Comparison of ENCODE assay signal across 1 cellular context in the genomic region with DNA sequence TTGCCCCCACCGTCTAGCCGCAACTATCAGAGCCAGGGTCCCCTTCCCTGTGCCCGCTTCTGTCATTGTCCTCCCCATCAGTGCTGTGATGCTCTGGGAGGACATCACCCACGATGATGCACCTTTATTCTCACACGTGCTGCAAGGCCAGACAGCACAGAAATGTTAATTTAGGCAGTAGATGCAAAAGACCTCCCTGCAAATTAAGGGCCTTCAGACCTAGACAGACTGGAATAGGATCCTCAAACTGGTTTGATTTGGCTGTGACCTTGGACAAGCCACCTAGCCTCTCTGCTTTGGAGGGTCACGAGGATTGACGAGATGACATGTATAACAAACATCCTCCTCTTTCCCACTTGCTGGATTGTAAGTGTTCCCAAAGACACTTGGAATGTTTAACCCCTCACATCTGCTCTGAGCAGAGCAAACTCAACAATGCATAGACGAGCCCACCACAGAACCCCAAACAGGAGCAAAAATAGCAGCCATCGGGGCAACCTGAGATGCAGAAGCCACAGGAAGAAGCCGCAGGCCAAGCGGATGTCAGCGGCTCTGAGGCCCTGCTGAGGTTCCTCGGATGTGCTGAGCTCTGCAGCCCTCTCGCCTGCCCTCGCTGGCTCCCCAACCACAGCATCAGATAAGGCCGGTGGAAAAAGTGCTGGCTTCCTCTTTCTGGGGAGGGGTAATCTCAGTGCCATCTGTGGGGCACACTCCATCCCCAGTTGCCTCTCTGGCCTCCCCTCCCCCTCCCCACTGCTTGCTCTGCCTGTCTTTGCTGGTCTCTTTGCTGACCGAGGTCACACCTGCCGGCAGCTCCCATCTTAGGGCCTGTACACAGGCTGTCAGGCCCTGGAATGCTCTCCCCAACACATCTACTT.
A peak's percentile ranks its signal among the peaks of the same experiment; 100 is the strongest.
TF ChIP-seq lines count a peak whose summit lies in the region.

No MANE protein-coding gene starts in this region.

TF ChIP-seq in K562, 482 proteins besides CTCF, POLR2A, EP300 and RAD21 (continued from another document and continues in another):
- no peak for TF ChIP-seq GABPB2 (CRISPR knock-in tag; conservative IDR thresholded peaks at IDR 0.05)
- TF ChIP-seq CBFA2T3 (IDR thresholded peaks at IDR 0.05) = peak; percentile 27; the same call in 1 of the 2 replicates
- 0 out of 2 replicates have a peak, but pooled peaks have one; percentile 32 for TF ChIP-seq DPF2 (IDR thresholded peaks at IDR 0.05)
- no peak for TF ChIP-seq SREBF1 (IDR thresholded peaks at IDR 0.05; ENCODE audit: borderline replicate concordance, low read depth, low read length)
- TF ChIP-seq STAT5B (CRISPR knock-in tag; IDR thresholded peaks at IDR 0.05) = no peak
- TF ChIP-seq, protein P1, sequence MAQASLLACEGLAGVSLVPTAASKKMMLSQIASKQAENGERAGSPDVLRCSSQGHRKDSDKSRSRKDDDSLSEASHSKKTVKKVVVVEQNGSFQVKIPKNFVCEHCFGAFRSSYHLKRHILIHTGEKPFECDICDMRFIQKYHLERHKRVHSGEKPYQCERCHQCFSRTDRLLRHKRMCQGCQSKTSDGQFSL (CRISPR knock-in tag; IDR thresholded peaks at IDR 0.05) = peak; percentile 73; the same call in 1 of the 2 replicates
- TF ChIP-seq, protein P1 (tag; IDR thresholded peaks at IDR 0.05) = no peak
- TF ChIP-seq PCBP2 (IDR thresholded peaks at IDR 0.05; ENCODE audit: low read depth, low read length, poor library complexity, severe bottlenecking) = no peak
- TF ChIP-seq, protein P2, sequence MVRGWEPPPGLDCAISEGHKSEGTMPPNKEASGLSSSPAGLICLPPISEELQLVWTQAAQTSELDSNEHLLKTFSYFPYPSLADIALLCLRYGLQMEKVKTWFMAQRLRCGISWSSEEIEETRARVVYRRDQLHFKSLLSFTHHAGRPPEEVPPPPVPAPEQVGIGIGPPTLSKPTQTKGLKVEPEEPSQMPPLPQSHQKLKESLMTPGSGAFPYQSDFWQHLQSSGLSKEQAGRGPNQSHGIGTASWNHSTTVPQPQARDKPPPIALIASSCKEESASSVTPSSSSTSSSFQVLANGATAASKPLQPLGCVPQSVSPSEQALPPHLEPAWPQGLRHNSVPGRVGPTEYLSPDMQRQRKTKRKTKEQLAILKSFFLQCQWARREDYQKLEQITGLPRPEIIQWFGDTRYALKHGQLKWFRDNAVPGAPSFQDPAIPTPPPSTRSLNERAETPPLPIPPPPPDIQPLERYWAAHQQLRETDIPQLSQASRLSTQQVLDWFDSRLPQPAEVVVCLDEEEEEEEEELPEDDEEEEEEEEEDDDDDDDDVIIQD (CRISPR knock-in tag; IDR thresholded peaks at IDR 0.05) = no peak
- TF ChIP-seq, protein P3, sequence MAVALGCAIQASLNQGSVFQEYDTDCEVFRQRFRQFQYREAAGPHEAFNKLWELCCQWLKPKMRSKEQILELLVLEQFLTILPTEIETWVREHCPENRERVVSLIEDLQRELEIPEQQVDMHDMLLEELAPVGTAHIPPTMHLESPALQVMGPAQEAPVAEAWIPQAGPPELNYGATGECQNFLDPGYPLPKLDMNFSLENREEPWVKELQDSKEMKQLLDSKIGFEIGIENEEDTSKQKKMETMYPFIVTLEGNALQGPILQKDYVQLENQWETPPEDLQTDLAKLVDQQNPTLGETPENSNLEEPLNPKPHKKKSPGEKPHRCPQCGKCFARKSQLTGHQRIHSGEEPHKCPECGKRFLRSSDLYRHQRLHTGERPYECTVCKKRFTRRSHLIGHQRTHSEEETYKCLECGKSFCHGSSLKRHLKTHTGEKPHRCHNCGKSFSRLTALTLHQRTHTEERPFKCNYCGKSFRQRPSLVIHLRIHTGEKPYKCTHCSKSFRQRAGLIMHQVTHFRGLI (CRISPR knock-in tag; IDR thresholded peaks at IDR 0.05) = 0 out of 2 replicates have a peak, but pooled peaks have one; percentile 26
- TF ChIP-seq, protein P4, sequence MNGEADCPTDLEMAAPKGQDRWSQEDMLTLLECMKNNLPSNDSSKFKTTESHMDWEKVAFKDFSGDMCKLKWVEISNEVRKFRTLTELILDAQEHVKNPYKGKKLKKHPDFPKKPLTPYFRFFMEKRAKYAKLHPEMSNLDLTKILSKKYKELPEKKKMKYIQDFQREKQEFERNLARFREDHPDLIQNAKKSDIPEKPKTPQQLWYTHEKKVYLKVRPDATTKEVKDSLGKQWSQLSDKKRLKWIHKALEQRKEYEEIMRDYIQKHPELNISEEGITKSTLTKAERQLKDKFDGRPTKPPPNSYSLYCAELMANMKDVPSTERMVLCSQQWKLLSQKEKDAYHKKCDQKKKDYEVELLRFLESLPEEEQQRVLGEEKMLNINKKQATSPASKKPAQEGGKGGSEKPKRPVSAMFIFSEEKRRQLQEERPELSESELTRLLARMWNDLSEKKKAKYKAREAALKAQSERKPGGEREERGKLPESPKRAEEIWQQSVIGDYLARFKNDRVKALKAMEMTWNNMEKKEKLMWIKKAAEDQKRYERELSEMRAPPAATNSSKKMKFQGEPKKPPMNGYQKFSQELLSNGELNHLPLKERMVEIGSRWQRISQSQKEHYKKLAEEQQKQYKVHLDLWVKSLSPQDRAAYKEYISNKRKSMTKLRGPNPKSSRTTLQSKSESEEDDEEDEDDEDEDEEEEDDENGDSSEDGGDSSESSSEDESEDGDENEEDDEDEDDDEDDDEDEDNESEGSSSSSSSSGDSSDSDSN (IDR thresholded peaks at IDR 0.05; ENCODE audit: borderline replicate concordance in 1 of 2, low read depth in 2 of 2, low read length in 2 of 2) = 0 out of 4 replicates have a peak, but pooled peaks of 1 of the 2 experiments have one; percentile 35
- TF ChIP-seq, protein P5, sequence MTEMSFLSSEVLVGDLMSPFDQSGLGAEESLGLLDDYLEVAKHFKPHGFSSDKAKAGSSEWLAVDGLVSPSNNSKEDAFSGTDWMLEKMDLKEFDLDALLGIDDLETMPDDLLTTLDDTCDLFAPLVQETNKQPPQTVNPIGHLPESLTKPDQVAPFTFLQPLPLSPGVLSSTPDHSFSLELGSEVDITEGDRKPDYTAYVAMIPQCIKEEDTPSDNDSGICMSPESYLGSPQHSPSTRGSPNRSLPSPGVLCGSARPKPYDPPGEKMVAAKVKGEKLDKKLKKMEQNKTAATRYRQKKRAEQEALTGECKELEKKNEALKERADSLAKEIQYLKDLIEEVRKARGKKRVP (CRISPR knock-in tag; IDR thresholded peaks at IDR 0.05) = 0 out of 2 replicates have a peak, but pooled peaks have one; percentile 33
- TF ChIP-seq TAF1 (IDR thresholded peaks at IDR 0.05; ENCODE audit: control insufficient read depth, extremely low read depth, insufficient read depth, low read length, severe bottlenecking) = no peak
- no peak for TF ChIP-seq DIDO1 (tag; IDR thresholded peaks at IDR 0.05; ENCODE audit: low read depth)
- peak; percentile 64; the same call in 1 of the 2 replicates for TF ChIP-seq MYNN (IDR thresholded peaks at IDR 0.05)
- no peak for TF ChIP-seq MYNN (CRISPR knock-in tag; IDR thresholded peaks at IDR 0.05)
- TF ChIP-seq, protein P6, sequence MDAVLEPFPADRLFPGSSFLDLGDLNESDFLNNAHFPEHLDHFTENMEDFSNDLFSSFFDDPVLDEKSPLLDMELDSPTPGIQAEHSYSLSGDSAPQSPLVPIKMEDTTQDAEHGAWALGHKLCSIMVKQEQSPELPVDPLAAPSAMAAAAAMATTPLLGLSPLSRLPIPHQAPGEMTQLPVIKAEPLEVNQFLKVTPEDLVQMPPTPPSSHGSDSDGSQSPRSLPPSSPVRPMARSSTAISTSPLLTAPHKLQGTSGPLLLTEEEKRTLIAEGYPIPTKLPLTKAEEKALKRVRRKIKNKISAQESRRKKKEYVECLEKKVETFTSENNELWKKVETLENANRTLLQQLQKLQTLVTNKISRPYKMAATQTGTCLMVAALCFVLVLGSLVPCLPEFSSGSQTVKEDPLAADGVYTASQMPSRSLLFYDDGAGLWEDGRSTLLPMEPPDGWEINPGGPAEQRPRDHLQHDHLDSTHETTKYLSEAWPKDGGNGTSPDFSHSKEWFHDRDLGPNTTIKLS (IDR thresholded peaks at IDR 0.05; ENCODE audit: borderline replicate concordance, low read depth) = no peak
- TF ChIP-seq SMAD3 (CRISPR knock-in tag; conservative IDR thresholded peaks at IDR 0.05) = 0 out of 2 replicates have a peak, but pooled peaks have one; percentile 5
- no peak for TF ChIP-seq TAF7 (tag; IDR thresholded peaks at IDR 0.05)
- TF ChIP-seq ILF3 (IDR thresholded peaks at IDR 0.05; ENCODE audit: borderline replicate concordance) = no peak
- TF ChIP-seq, protein P7, sequence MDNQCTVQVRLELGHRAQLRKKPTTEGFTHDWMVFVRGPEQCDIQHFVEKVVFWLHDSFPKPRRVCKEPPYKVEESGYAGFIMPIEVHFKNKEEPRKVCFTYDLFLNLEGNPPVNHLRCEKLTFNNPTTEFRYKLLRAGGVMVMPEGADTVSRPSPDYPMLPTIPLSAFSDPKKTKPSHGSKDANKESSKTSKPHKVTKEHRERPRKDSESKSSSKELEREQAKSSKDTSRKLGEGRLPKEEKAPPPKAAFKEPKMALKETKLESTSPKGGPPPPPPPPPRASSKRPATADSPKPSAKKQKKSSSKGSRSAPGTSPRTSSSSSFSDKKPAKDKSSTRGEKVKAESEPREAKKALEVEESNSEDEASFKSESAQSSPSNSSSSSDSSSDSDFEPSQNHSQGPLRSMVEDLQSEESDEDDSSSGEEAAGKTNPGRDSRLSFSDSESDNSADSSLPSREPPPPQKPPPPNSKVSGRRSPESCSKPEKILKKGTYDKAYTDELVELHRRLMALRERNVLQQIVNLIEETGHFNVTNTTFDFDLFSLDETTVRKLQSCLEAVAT (IDR thresholded peaks at IDR 0.05) = no peak
- TF ChIP-seq, protein P8, sequence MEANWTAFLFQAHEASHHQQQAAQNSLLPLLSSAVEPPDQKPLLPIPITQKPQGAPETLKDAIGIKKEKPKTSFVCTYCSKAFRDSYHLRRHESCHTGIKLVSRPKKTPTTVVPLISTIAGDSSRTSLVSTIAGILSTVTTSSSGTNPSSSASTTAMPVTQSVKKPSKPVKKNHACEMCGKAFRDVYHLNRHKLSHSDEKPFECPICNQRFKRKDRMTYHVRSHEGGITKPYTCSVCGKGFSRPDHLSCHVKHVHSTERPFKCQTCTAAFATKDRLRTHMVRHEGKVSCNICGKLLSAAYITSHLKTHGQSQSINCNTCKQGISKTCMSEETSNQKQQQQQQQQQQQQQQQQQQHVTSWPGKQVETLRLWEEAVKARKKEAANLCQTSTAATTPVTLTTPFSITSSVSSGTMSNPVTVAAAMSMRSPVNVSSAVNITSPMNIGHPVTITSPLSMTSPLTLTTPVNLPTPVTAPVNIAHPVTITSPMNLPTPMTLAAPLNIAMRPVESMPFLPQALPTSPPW (CRISPR knock-in tag; IDR thresholded peaks at IDR 0.05) = peak; percentile 86
- peak; percentile 54; the same call in 1 of the 2 replicates for TF ChIP-seq KLF16 (IDR thresholded peaks at IDR 0.05)
- TF ChIP-seq TGIF2 (CRISPR knock-in tag; IDR thresholded peaks at IDR 0.05) = no peak
- TF ChIP-seq ZNF143 (CRISPR knock-in tag; IDR thresholded peaks at IDR 0.05) = no peak
- 0 out of 2 replicates have a peak, but pooled peaks have one; percentile 52 for TF ChIP-seq SMAD4 (CRISPR knock-in tag; conservative IDR thresholded peaks at IDR 0.05)
- no peak for TF ChIP-seq ZBTB8A (IDR thresholded peaks at IDR 0.05; ENCODE audit: partially characterized antibody)
- TF ChIP-seq ZFP1 (CRISPR knock-in tag; IDR thresholded peaks at IDR 0.05) = no peak
- TF ChIP-seq, protein P9, sequence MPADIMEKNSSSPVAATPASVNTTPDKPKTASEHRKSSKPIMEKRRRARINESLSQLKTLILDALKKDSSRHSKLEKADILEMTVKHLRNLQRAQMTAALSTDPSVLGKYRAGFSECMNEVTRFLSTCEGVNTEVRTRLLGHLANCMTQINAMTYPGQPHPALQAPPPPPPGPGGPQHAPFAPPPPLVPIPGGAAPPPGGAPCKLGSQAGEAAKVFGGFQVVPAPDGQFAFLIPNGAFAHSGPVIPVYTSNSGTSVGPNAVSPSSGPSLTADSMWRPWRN (IDR thresholded peaks at IDR 0.05; ENCODE audit: low read depth) = peak; percentile 96
- no peak for TF ChIP-seq TAF9B (IDR thresholded peaks at IDR 0.05; ENCODE audit: partially characterized antibody)
- TF ChIP-seq, protein P10, sequence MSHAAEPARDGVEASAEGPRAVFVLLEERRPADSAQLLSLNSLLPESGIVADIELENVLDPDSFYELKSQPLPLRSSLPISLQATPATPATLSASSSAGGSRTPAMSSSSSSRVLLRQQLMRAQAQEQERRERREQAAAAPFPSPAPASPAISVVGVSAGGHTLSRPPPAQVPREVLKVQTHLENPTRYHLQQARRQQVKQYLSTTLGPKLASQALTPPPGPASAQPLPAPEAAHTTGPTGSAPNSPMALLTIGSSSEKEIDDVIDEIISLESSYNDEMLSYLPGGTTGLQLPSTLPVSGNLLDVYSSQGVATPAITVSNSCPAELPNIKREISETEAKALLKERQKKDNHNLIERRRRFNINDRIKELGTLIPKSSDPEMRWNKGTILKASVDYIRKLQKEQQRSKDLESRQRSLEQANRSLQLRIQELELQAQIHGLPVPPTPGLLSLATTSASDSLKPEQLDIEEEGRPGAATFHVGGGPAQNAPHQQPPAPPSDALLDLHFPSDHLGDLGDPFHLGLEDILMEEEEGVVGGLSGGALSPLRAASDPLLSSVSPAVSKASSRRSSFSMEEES (CRISPR knock-in tag; IDR thresholded peaks at IDR 0.05) = no peak
- TF ChIP-seq, protein P11, sequence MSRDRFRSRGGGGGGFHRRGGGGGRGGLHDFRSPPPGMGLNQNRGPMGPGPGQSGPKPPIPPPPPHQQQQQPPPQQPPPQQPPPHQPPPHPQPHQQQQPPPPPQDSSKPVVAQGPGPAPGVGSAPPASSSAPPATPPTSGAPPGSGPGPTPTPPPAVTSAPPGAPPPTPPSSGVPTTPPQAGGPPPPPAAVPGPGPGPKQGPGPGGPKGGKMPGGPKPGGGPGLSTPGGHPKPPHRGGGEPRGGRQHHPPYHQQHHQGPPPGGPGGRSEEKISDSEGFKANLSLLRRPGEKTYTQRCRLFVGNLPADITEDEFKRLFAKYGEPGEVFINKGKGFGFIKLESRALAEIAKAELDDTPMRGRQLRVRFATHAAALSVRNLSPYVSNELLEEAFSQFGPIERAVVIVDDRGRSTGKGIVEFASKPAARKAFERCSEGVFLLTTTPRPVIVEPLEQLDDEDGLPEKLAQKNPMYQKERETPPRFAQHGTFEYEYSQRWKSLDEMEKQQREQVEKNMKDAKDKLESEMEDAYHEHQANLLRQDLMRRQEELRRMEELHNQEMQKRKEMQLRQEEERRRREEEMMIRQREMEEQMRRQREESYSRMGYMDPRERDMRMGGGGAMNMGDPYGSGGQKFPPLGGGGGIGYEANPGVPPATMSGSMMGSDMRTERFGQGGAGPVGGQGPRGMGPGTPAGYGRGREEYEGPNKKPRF (IDR thresholded peaks at IDR 0.05; ENCODE audit: low read depth, low read length) = no peak
- no peak for TF ChIP-seq MXI1 (IDR thresholded peaks at IDR 0.05; ENCODE audit: low read depth, low read length)
- TF ChIP-seq, protein P12, sequence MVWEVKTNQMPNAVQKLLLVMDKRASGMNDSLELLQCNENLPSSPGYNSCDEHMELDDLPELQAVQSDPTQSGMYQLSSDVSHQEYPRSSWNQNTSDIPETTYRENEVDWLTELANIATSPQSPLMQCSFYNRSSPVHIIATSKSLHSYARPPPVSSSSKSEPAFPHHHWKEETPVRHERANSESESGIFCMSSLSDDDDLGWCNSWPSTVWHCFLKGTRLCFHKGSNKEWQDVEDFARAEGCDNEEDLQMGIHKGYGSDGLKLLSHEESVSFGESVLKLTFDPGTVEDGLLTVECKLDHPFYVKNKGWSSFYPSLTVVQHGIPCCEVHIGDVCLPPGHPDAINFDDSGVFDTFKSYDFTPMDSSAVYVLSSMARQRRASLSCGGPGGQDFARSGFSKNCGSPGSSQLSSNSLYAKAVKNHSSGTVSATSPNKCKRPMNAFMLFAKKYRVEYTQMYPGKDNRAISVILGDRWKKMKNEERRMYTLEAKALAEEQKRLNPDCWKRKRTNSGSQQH (CRISPR knock-in tag; IDR thresholded peaks at IDR 0.05) = no peak
- TF ChIP-seq NCOA6 (IDR thresholded peaks at IDR 0.05) = no peak
- peak; percentile 37; the same call in 1 of the 2 replicates for TF ChIP-seq ZNF644 (tag; IDR thresholded peaks at IDR 0.05; ENCODE audit: low read depth)
